10 cellular contexts compared by ENCODE assay signal in genomic region chr18:45589559-45590041, GRCh38. TPM values are rescaled to one million over a fixed set of nuclear protein-coding genes. Genes with fewer than 3 reads are reported as not detected.
DNase-seq lines count a peak whose midpoint lies in the region; ATAC-seq and TF ChIP-seq lines count a peak whose summit lies in the region.
"Had no signal": no experiment of that assay in that cellular context is flagged by ENCODE, and none has a peak within 500 bp of the region (broad histone marks: within the 10 kb centered on the region; RNA-seq: fewer than 3 reads in every experiment).

No MANE protein-coding gene starts in this region.

- peak overlapping the region; percentile 68 for H3K27ac Mint-ChIP-seq in nephron progenitor cell
- H3K27ac Mint-ChIP-seq: CD4-positive, alpha-beta T cell had no signal

- H3K36me3 Mint-ChIP-seq in nephron progenitor cell (ENCODE audit: low read depth): peaks cover 6% of the 10 kb centered on the region

- H3K27me3 Mint-ChIP-seq in nephron progenitor cell (ENCODE audit: low read depth, poor library complexity): peaks cover 13% of the 10 kb centered on the region

- peak overlapping the region; percentile 47 for H3K4me3 Mint-ChIP-seq in nephron progenitor cell
- H3K4me3 Mint-ChIP-seq: CD4-positive, alpha-beta T cell had no signal

- DNase-seq in AG08395 (ENCODE audit: low spot score) (peak; percentile 89), M059J (ENCODE audit: low read depth) (peak; percentile 89), epithelial cell of esophagus (ENCODE audit: low read depth) (peak; percentile 4), nephron progenitor cell (peak; percentile 11), SW480 (ENCODE audit: low spot score) (no peak), NCI-H187 treated with DMSO at 0.1 percent for 48 hours (lab: John Stamatoyannopoulos, UW) (no peak)
- no peak for DNase-seq in stimulated activated naive CD8-positive, alpha-beta T cell treated with anti-CD3 and anti-CD28 coated beads, Interleukin-15, Interleukin-2, amounts not matched to agents 100 U/mL and 50 U/mL, for 24 hours
- DNase-seq: CD4-positive, alpha-beta T cell; effector CD4-positive, alpha-beta T cell had no signal

- H3K4me3 ChIP-seq in epithelial cell of esophagus (ENCODE audit: low read length): no peak overlapping the region

- ATAC-seq in GM18505 (IDR thresholded peaks at IDR 0.05; ENCODE audit: unreplicated experiment): no peak
- ATAC-seq in stimulated activated naive CD8-positive, alpha-beta T cell treated with anti-CD3 and anti-CD28 coated beads, Interleukin-15, Interleukin-2, amounts not matched to agents 100 U/mL and 50 U/mL, for 24 hours: no peak

- H3K9me3 Mint-ChIP-seq in nephron progenitor cell: peaks cover 7% of the 10 kb centered on the region
- H3K9me3 Mint-ChIP-seq: CD4-positive, alpha-beta T cell had no signal

- no peak for TF ChIP-seq POLR2A in GM18505 (IDR thresholded peaks at IDR 0.05; ENCODE audit: borderline replicate concordance, extremely low read depth, insufficient read depth, insufficient read length)

- TF ChIP-seq CTCF in epithelial cell of esophagus (IDR thresholded peaks at IDR 0.05; ENCODE audit: insufficient read depth, low read depth, low read length, missing control alignments) (no peak), nephron progenitor cell (IDR thresholded peaks at IDR 0.05) (no peak)

- peaks cover 31% of the 10 kb centered on the region for H3K4me1 Mint-ChIP-seq in nephron progenitor cell

RNA-seq across cellular contexts. Expression of gene SLC14A2, which starts 25.7 kb away (rescaled TPM):
- total RNA-seq in M059J (2014; rRNA removed; shearing (Covaris generic)): 0.07 TPM in 1 of 2 replicates, not detected in the other
- total RNA-seq: CD4-positive, alpha-beta T cell had no signal

Comparison
In these comparisons a context has a peak if more than half of its experiments do, and no peak if none do; other contexts are left out.
1. DNase-seq: peak in AG08395 (single experiment), M059J (single experiment), epithelial cell of esophagus (single experiment) and nephron progenitor cell (single experiment); none in SW480 (single experiment), stimulated activated naive CD8-positive, alpha-beta T cell treated with anti-CD3 and anti-CD28 coated beads, Interleukin-15, Interleukin-2, amounts not matched to agents 100 U/mL and 50 U/mL, for 24 hours (single experiment) and NCI-H187 treated with DMSO at 0.1 percent for 48 hours (single experiment).